ENCODE assay signal across 8 cellular contexts in the genomic region with DNA sequence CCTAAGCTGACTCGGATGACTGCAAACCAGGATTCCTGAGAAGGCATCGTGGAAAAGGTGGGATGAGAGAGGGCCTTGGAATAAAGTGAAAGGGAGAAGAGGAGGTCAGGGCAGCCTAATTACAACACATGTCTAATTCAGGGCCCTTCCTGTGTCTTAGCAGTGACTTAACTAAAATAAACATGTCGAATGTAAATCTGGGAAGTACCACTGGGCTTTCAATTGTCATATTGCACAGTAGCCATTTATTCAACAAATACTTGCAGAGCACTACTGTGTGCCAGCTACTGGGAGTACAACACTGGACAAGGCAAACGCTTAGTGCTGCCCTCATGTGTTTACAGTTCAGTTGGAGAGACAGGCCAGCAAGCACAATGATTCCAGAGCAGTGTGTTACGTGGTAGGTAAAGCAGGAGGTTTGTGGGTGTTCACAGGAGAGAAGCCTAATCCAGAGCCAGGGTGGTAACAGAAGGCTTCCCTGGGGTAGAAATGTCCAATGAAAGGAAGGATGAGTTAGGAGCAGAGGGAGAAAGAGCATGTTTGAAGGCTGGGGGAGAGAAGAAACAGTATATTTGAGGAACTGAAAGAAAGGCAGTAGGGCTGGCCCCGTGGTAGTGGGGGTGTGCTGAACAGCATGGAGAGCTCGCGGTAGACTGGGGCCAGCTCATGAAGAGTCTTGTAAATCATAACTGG. TPM values are rescaled to one million over a fixed set of nuclear protein-coding genes. Genes with fewer than 3 reads are reported as not detected.
DNase-seq lines count a peak whose midpoint lies in the region; ATAC-seq and TF ChIP-seq lines count a peak whose summit lies in the region.

No MANE protein-coding gene starts in this region.

- DNase-seq in Calu3 (peak; percentile 39), activated B cell treated with CpG ODN at 0.5 μM for 24 hours (no peak), NCI-H1694 (lab: John Stamatoyannopoulos, UW) (no peak), DMS114 treated with DMSO at 0.1 percent for 48 hours (lab: John Stamatoyannopoulos, UW; ENCODE audit: unreplicated experiment) (no peak)
- DNase-seq in effector CD8-positive, alpha-beta T cell (lab: John Stamatoyannopoulos, UW): no peak

- H3K4me1 ChIP-seq in liver (ENCODE audit: control insufficient read depth in 4 of 4, insufficient read depth in 4 of 4, low read length in 3 of 4): peaks cover 2 to 21% (median 11%) of the 10 kb centered on the region in 4 donors

- H3K9me3 ChIP-seq in liver (ENCODE audit: control insufficient read depth in 4 of 4, low read length in 3 of 4): no peaks in the 10 kb centered on the region

- no peaks in the 10 kb centered on the region for H3K36me3 Mint-ChIP-seq in Calu3 (ENCODE audit: insufficient read depth, unreplicated experiment)
- H3K36me3 Mint-ChIP-seq in activated B cell treated with CpG ODN at 0.5 μM for 24 hours (ENCODE audit: low read depth): no peaks in the 10 kb centered on the region

- H3K4me1 Mint-ChIP-seq in Calu3 (ENCODE audit: low read depth, unreplicated experiment) (peaks cover 61% of the 10 kb centered on the region), activated B cell treated with CpG ODN at 0.5 μM for 24 hours (peaks cover 7% of the 10 kb centered on the region)

- TF ChIP-seq CTCF in Calu3 (IDR thresholded peaks at IDR 0.05; ENCODE audit: unreplicated experiment): no peak
- no peak for TF ChIP-seq CTCF in activated B cell treated with CpG ODN at 0.5 μM for 24 hours (IDR thresholded peaks at IDR 0.05)
- TF ChIP-seq CTCF in liver (IDR thresholded peaks at IDR 0.05; ENCODE audit: low read depth, low read length, missing input control): peak; percentile 25

- H3K4me3 ChIP-seq in liver (ENCODE audit: low read depth in 1 of 3, low read length in 3 of 3): no peak overlapping the region

- WGBS in liver: 58% methylated on average over 8 of the region's 8 CpGs

- no TSS peak for BruUV-seq in Calu3 (replicated peaks; lab: Mats Ljungman, UMichigan)

- H3K36me3 ChIP-seq in liver (ENCODE audit: control insufficient read depth in 4 of 4, insufficient read depth in 3 of 4, low read depth in 1 of 4, low read length in 3 of 4): no peaks in the 10 kb centered on the region

- peak; percentile 70 to 77 for TF ChIP-seq RAD21 in liver (IDR thresholded peaks at IDR 0.05)

- ATAC-seq in GM21526 (IDR thresholded peaks at IDR 0.05; ENCODE audit: low FRiP score, unreplicated experiment) (peak; percentile 96), HG03571 (IDR thresholded peaks at IDR 0.05; ENCODE audit: unreplicated experiment) (peak; percentile 79), activated B cell treated with CpG ODN at 0.5 μM for 24 hours (ENCODE audit: low read depth) (peak; percentile 62)

- intact Hi-C loops in Calu3 (cut with micrococcal nuclease; ENCODE audit: unreplicated experiment) (loop anchor here (2.0 kb wide), 2 partner anchors 137 to 227 kb away; no protein-coding TSS in a partner anchor), activated B cell treated with CpG ODN at 0.5 μM for 24 hours (cut with micrococcal nuclease) (no loop called here)

- H3K27ac Mint-ChIP-seq in Calu3 (ENCODE audit: unreplicated experiment): no peak overlapping the region
- H3K27ac Mint-ChIP-seq in activated B cell treated with CpG ODN at 0.5 μM for 24 hours: no peak overlapping the region

- H3K9me3 Mint-ChIP-seq in Calu3 (ENCODE audit: low read depth, unreplicated experiment) (no peaks in the 10 kb centered on the region), activated B cell treated with CpG ODN at 0.5 μM for 24 hours (no peaks in the 10 kb centered on the region)

- POLR2A ChIA-PET in activated B cell treated with CpG ODN at 0.5 μM for 24 hours (lab: Charles Lee): no interaction called here

- H3K27me3 ChIP-seq in liver (ENCODE audit: control insufficient read depth in 4 of 4, insufficient read depth in 4 of 4, low read length in 3 of 4): no peaks in the 10 kb centered on the region

- H3K4me3 Mint-ChIP-seq in Calu3 (ENCODE audit: low read depth, unreplicated experiment) (no peak overlapping the region), activated B cell treated with CpG ODN at 0.5 μM for 24 hours (no peak overlapping the region)

- no peak overlapping the region for H3K9ac ChIP-seq in liver (ENCODE audit: low read depth in 1 of 2, low read length in 2 of 2)

- peak overlapping the region in 1 of 2 donors; percentile 34 for H3K27ac ChIP-seq in liver (ENCODE audit: low read depth in 1 of 2, low read length in 2 of 2)

- CTCF ChIA-PET in Calu3 (lab: Charles Lee) (interaction anchor here (0.6 kb wide), 1 partner anchor 24 kb away, joined by 5 read pairs; no protein-coding TSS in a partner anchor), activated B cell treated with CpG ODN at 0.5 μM for 24 hours (lab: Charles Lee) (no interaction called here)

- H3K27me3 Mint-ChIP-seq in Calu3 (ENCODE audit: unreplicated experiment) (no peaks in the 10 kb centered on the region), activated B cell treated with CpG ODN at 0.5 μM for 24 hours (peaks cover 8% of the 10 kb centered on the region)

TF ChIP-seq in liver, 16 proteins besides CTCF, POLR2A, EP300 and RAD21:
- TF ChIP-seq YY1 (IDR thresholded peaks at IDR 0.05): no peak
- no peak for TF ChIP-seq GABPA (IDR thresholded peaks at IDR 0.05 in 1 of 2, conservative IDR thresholded peaks at IDR 0.05 in 1 of 2)
- peak; percentile 13 for TF ChIP-seq HNF4A (conservative IDR thresholded peaks at IDR 0.05)
- peak; percentile 14 to 21 for TF ChIP-seq RXRA (IDR thresholded peaks at IDR 0.05)
- TF ChIP-seq SP1 (IDR thresholded peaks at IDR 0.05): peak; percentile 50

RNA-seq across cellular contexts. Expression of gene RASAL2, which starts 38.0 kb away (rescaled TPM):
- total RNA-seq in Calu3 (2022) (29.7 and 32.4 TPM in 2 replicates), activated B cell treated with CpG ODN at 0.5 μM for 24 hours (0.16 and 0.24 TPM in 2 replicates), liver (1 to 10 TPM; 6.0 to 8.1 TPM)
- polyA plus RNA-seq in liver: 1 to 10 TPM; 1.8 to 2.2 TPM
